Comparison of ENCODE assay signal across 11 cellular contexts in the genomic region with DNA sequence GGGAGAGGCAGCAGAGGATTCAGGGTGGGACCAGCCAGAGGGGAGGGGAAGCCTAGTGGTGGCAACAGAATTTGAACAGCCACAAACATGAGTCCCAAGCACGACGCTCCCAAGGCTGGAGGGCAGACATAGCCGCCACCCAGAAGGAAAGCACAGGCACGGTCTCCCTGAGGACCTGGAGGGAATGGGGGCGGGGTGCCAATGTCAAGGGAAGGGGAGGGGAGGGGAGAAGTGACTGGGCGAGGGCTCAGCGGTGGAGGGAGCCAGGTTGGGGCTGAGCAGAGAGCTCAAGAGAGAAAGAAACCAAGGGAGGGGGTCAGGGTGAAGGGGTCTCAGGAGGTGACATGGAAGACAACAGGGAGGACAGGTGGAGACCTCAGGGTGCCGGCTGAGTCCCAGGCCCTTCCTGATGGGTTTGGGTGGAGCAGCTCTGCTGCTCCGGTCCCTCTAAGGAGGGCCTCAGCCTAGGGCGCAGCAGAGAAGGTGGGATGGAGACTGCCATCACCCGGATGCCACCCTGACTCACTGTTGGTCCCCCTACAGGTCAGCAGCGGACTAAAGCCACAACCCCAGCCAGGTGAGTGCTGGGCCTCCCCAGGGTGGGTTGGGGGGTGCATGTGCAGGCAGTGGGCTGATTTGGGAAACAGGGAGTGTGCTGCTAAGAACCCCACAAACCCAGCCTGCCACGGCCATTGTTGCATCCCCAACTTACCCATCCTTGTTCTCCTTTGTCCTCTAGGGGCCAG. TPM values are rescaled to one million over a fixed set of nuclear protein-coding genes. Genes with fewer than 3 reads are reported as not detected.
A peak's percentile ranks its signal among the peaks of the same experiment; 100 is the strongest.
DNase-seq lines count a peak whose midpoint lies in the region; ATAC-seq, FAIRE-seq and TF ChIP-seq lines count a peak whose summit lies in the region.
"Had no signal": no experiment of that assay in that cellular context is flagged by ENCODE, and none has a peak within 500 bp of the region (broad histone marks: within the 10 kb centered on the region; RNA-seq: fewer than 3 reads in every experiment).

No MANE protein-coding gene starts in this region.

- no peak for TF ChIP-seq EP300 in gastroesophageal sphincter (IDR thresholded peaks at IDR 0.05)

- H3K4me3 Mint-ChIP-seq in activated naive CD4-positive, alpha-beta T cell treated with anti-CD3 and anti-CD28 coated beads, Interleukin-2, amount 50 U/mL, for 24 hours: peak overlapping the region; percentile 81
- peak overlapping the region; percentile 63 for H3K4me3 Mint-ChIP-seq in stimulated activated memory B cell treated with anti-CD40 and anti-IgM and Interleukin-4, amounts not matched to agents 10 μg/mL and 1 μg/mL and 100 μg/mL, for 72 hours

- H4K20me1 ChIP-seq in Karpas-422 (ENCODE audit: insufficient read depth, low read depth, low read length): no peaks in the 10 kb centered on the region

- H3K36me3 ChIP-seq in Karpas-422 (ENCODE audit: insufficient read depth, low read length) (no peaks in the 10 kb centered on the region), bronchial epithelial cell (ENCODE audit: control insufficient read depth, insufficient read depth, low read length) (no peaks in the 10 kb centered on the region), gastroesophageal sphincter (peaks cover 0 to 3% of the 10 kb centered on the region in 2 donors)

- WGBS in gastroesophageal sphincter (ENCODE audit: low coverage in 1 of 2), 2 donors: 54 to 56% methylated on average over 5 to 8 of the region's 13 CpGs

- H3K9me3 Mint-ChIP-seq in activated naive CD4-positive, alpha-beta T cell treated with anti-CD3 and anti-CD28 coated beads, Interleukin-2, amount 50 U/mL, for 24 hours: no peaks in the 10 kb centered on the region
- no peaks in the 10 kb centered on the region for H3K9me3 Mint-ChIP-seq in stimulated activated memory B cell treated with anti-CD40 and anti-IgM and Interleukin-4, amounts not matched to agents 10 μg/mL and 1 μg/mL and 100 μg/mL, for 72 hours

- H3K27me3 Mint-ChIP-seq in activated naive CD4-positive, alpha-beta T cell treated with anti-CD3 and anti-CD28 coated beads, Interleukin-2, amount 50 U/mL, for 24 hours: no peaks in the 10 kb centered on the region
- no peaks in the 10 kb centered on the region for H3K27me3 Mint-ChIP-seq in stimulated activated memory B cell treated with anti-CD40 and anti-IgM and Interleukin-4, amounts not matched to agents 10 μg/mL and 1 μg/mL and 100 μg/mL, for 72 hours

- H3K27ac ChIP-seq in Karpas-422 (ENCODE audit: low read length) (no peak overlapping the region), gastroesophageal sphincter (no peak overlapping the region)

- peaks cover 27% of the 10 kb centered on the region for H3K4me1 Mint-ChIP-seq in activated naive CD4-positive, alpha-beta T cell treated with anti-CD3 and anti-CD28 coated beads, Interleukin-2, amount 50 U/mL, for 24 hours
- peaks cover 46% of the 10 kb centered on the region for H3K4me1 Mint-ChIP-seq in stimulated activated memory B cell treated with anti-CD40 and anti-IgM and Interleukin-4, amounts not matched to agents 10 μg/mL and 1 μg/mL and 100 μg/mL, for 72 hours

- H2AFZ ChIP-seq in Karpas-422 (ENCODE audit: low read length): no peak overlapping the region

- H3K4me2 ChIP-seq in Karpas-422 (ENCODE audit: low read depth, low read length, poor library complexity, severe bottlenecking): peak overlapping the region; percentile 55

- TF ChIP-seq CTCF in bronchial epithelial cell (IDR thresholded peaks at IDR 0.05; ENCODE audit: insufficient read depth, low read length, severe bottlenecking): no peak
- TF ChIP-seq CTCF in gastroesophageal sphincter (IDR thresholded peaks at IDR 0.05): no peak

- no peaks in the 10 kb centered on the region for H3K9me3 ChIP-seq in Karpas-422 (ENCODE audit: low read length)
- H3K9me3 ChIP-seq in gastroesophageal sphincter: no peaks in the 10 kb centered on the region

- no peak for ATAC-seq in stimulated activated memory B cell treated with anti-CD40 and anti-IgM and Interleukin-4, amounts not matched to agents 10 μg/mL and 1 μg/mL and 100 μg/mL, for 72 hours
- no peak for ATAC-seq in gastroesophageal sphincter

- peak; percentile 13 for FAIRE-seq in bronchial epithelial cell (lab: Jason Lieb, UNC)
- FAIRE-seq: G401.6 had no signal

- H3K4me1 ChIP-seq in Karpas-422 (ENCODE audit: low read length): peaks cover 36% of the 10 kb centered on the region
- H3K4me1 ChIP-seq in gastroesophageal sphincter: no peaks in the 10 kb centered on the region

- H3K27me3 ChIP-seq in Karpas-422 (ENCODE audit: low read length) (no peaks in the 10 kb centered on the region), bronchial epithelial cell (ENCODE audit: control insufficient read depth, insufficient read depth, low read length) (peaks cover 1% of the 10 kb centered on the region), gastroesophageal sphincter (no peaks in the 10 kb centered on the region)

- H3K36me3 Mint-ChIP-seq in activated naive CD4-positive, alpha-beta T cell treated with anti-CD3 and anti-CD28 coated beads, Interleukin-2, amount 50 U/mL, for 24 hours: peaks cover 10% of the 10 kb centered on the region
- no peaks in the 10 kb centered on the region for H3K36me3 Mint-ChIP-seq in stimulated activated memory B cell treated with anti-CD40 and anti-IgM and Interleukin-4, amounts not matched to agents 10 μg/mL and 1 μg/mL and 100 μg/mL, for 72 hours

- H3K27ac Mint-ChIP-seq in activated naive CD4-positive, alpha-beta T cell treated with anti-CD3 and anti-CD28 coated beads, Interleukin-2, amount 50 U/mL, for 24 hours: peak overlapping the region; percentile 88
- peak overlapping the region; percentile 90 for H3K27ac Mint-ChIP-seq in stimulated activated memory B cell treated with anti-CD40 and anti-IgM and Interleukin-4, amounts not matched to agents 10 μg/mL and 1 μg/mL and 100 μg/mL, for 72 hours

- peak overlapping the region; percentile 32; the same call in 1 of the 2 replicates for H3K9ac ChIP-seq in Karpas-422 (ENCODE audit: low read length)

- H3K4me3 ChIP-seq in Karpas-422 (ENCODE audit: low read length) (no peak overlapping the region), bronchial epithelial cell (ENCODE audit: low read depth, low read length) (no peak overlapping the region), gastroesophageal sphincter (no peak overlapping the region)

- TF ChIP-seq POLR2A in gastroesophageal sphincter (IDR thresholded peaks at IDR 0.05): no peak

- no peaks in the 10 kb centered on the region for H3K79me2 ChIP-seq in Karpas-422 (ENCODE audit: low read length)

- H3K9me2 ChIP-seq in Karpas-422 (replicated peaks; ENCODE audit: insufficient read depth, low read length): no peaks in the 10 kb centered on the region

- DNase-seq in activated naive CD4-positive, alpha-beta T cell treated with anti-CD3 and anti-CD28 coated beads, Interleukin-2, amount 50 U/mL, for 16 hours: no peak
- DNase-seq in Karpas-422 (no peak), bronchial epithelial cell (ENCODE audit: low read depth) (no peak), foreskin melanocyte (no peak), SKM-1 (lab: John Stamatoyannopoulos, UW; ENCODE audit: unreplicated experiment) (no peak)
- DNase-seq: NCI-H2107, posterior cingulate gyrus had no signal

RNA-seq across cellular contexts. Expression of gene PILRA, which starts 24.2 kb away (rescaled TPM):
- 2.3 and 2.4 TPM in 2 replicates for total RNA-seq in Karpas-422 (2014; rRNA removed; shearing (Covaris generic); ENCODE audit: low replicate concordance)
- 0.13 TPM in 1 of 2 replicates, not detected in the other for total RNA-seq in bronchial epithelial cell
- total RNA-seq in gastroesophageal sphincter: 10 to 100 TPM in 1 of 4 donors, 1 to 10 TPM in 3; 2.5 to 10.7 (median 4.7) TPM

RNA-seq across cellular contexts. Expression of gene ZCWPW1, which starts 31.0 kb away (rescaled TPM):
- 3.0 and 8.8 TPM in 2 replicates for total RNA-seq in Karpas-422 (2014; rRNA removed; shearing (Covaris generic); ENCODE audit: low replicate concordance)
- 1.3 and 2.0 TPM in 2 replicates for total RNA-seq in bronchial epithelial cell
- total RNA-seq in gastroesophageal sphincter: 1 to 10 TPM; 4.9 to 8.2 (median 5.8) TPM

RNA-seq across cellular contexts. Expression of gene MEPCE, which starts 32.1 kb away (rescaled TPM):
- total RNA-seq in Karpas-422 (2014; rRNA removed; shearing (Covaris generic); ENCODE audit: low replicate concordance): 28.4 and 40.4 TPM in 2 replicates
- total RNA-seq in bronchial epithelial cell (18.7 and 20.7 TPM in 2 replicates), gastroesophageal sphincter (10 to 100 TPM; 27.9 to 34.2 (median 30.8) TPM)

RNA-seq across cellular contexts. Expression of gene PPP1R35, which starts 38.8 kb away (rescaled TPM):
- 25.9 and 106 TPM in 2 replicates for total RNA-seq in Karpas-422 (2014; rRNA removed; shearing (Covaris generic); ENCODE audit: low replicate concordance)
- total RNA-seq in bronchial epithelial cell (32.8 and 34.2 TPM in 2 replicates), gastroesophageal sphincter (10 to 100 TPM; 19.9 to 26.3 (median 20.7) TPM)

RNA-seq across cellular contexts. Expression of gene PILRB, which starts 39.6 kb away (rescaled TPM):
- total RNA-seq in Karpas-422 (2014; rRNA removed; shearing (Covaris generic); ENCODE audit: low replicate concordance): 58.9 and 98.2 TPM in 2 replicates
- total RNA-seq in bronchial epithelial cell (5.5 and 7.8 TPM in 2 replicates), gastroesophageal sphincter (10 to 100 TPM; 11.8 to 61.8 (median 24.2) TPM)
